11 cellular contexts compared by ENCODE assay signal in the genomic region with DNA sequence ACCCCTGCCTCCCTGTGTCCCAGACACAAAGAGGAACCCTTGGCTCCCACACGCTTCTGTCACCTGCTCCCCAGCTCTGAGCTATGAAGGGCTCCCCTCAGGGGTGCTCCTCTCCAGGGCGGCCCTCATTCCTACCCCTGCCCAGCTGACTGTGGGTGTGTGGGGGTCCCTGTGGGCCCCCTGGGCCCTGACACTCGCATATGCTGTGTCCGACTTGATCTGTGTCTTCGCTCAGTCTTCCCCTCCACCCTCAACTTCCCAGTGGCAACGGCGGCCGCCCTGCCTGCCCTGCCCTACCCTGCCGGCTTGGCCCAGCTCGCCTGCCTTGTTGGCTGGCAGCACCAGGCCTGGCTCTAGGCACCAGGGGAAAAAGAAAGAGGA. TPM values are rescaled to one million over a fixed set of nuclear protein-coding genes. Genes with fewer than 3 reads are reported as not detected.
DNase-seq lines count a peak whose midpoint lies in the region; ATAC-seq and TF ChIP-seq lines count a peak whose summit lies in the region.
"Had no signal": no experiment of that assay in that cellular context is flagged by ENCODE, and none has a peak within 500 bp of the region (broad histone marks: within the 10 kb centered on the region; RNA-seq: fewer than 3 reads in every experiment).

No MANE protein-coding gene starts in this region.

- DNase-seq in activated naive CD4-positive, alpha-beta T cell treated with anti-CD3 and anti-CD28 coated beads for 36 hours: no peak
- DNase-seq in activated naive CD4-positive, alpha-beta T cell treated with anti-CD3 and anti-CD28 coated beads, Interleukin-2, amount 50 U/mL, for 16 hours: no peak
- no peak for DNase-seq in activated naive CD8-positive, alpha-beta T cell treated with anti-CD3 and anti-CD28 coated beads, Interleukin-2, amount 50 U/mL, for 24 hours
- DNase-seq in transverse colon (no peak), NOMO-1 treated with DMSO at 0.1 percent for 48 hours (lab: John Stamatoyannopoulos, UW; ENCODE audit: unreplicated experiment) (no peak), retina (no peak)
- DNase-seq: activated CD8-positive, alpha-beta memory T cell treated with anti-CD3 and anti-CD28 coated beads, Interleukin-2, amount 50 U/mL, for 4 hours; NCI-H2029; SHP77 treated with DMSO at 0.1 percent for 48 hours had no signal

- no peak for ATAC-seq in activated naive CD8-positive, alpha-beta T cell treated with anti-CD3 and anti-CD28 coated beads, Interleukin-2, amount 50 U/mL, for 24 hours
- no peak for ATAC-seq in HG02884 (IDR thresholded peaks at IDR 0.05; ENCODE audit: unreplicated experiment)

- no peaks in the 10 kb centered on the region for H3K9me3 Mint-ChIP-seq in activated naive CD4-positive, alpha-beta T cell treated with anti-CD3 and anti-CD28 coated beads for 36 hours
- H3K9me3 Mint-ChIP-seq in activated naive CD8-positive, alpha-beta T cell treated with anti-CD3 and anti-CD28 coated beads, Interleukin-2, amount 50 U/mL, for 24 hours: no peaks in the 10 kb centered on the region

- no peak overlapping the region for H3K27ac Mint-ChIP-seq in activated naive CD4-positive, alpha-beta T cell treated with anti-CD3 and anti-CD28 coated beads for 36 hours
- no peak overlapping the region for H3K27ac Mint-ChIP-seq in activated naive CD8-positive, alpha-beta T cell treated with anti-CD3 and anti-CD28 coated beads, Interleukin-2, amount 50 U/mL, for 24 hours

- CTCF ChIA-PET in activated naive CD4-positive, alpha-beta T cell treated with anti-CD3 and anti-CD28 coated beads for 36 hours (lab: Charles Lee): interaction anchor here (0.6 to 2.1 kb wide), 2 partner anchors 10 to 435 kb away, joined by 4 to 8 read pairs; no protein-coding TSS in a partner anchor

- TF ChIP-seq EP300 in transverse colon (IDR thresholded peaks at IDR 0.05; ENCODE audit: low read depth): no peak

- in situ Hi-C loops in transverse colon (cut with MboI; ENCODE audit: low pct_ligation_motif_present in 1 of 4, low pct_unique_long_range_greater_than_20kb in 1 of 4, low sequenced_read_pairs in 3 of 4): no loop called here

- H3K9me3 ChIP-seq in mucosa of rectum (ENCODE audit: control insufficient read depth in 2 of 2, low read length in 2 of 2) (no peaks in the 10 kb centered on the region), transverse colon (no peaks in the 10 kb centered on the region)

- 79 to 100% methylated on average over 3 to 10 of the region's 10 CpGs for WGBS in transverse colon (ENCODE audit: low coverage in 1 of 2), 2 donors

- intact Hi-C loops in activated naive CD4-positive, alpha-beta T cell treated with anti-CD3 and anti-CD28 coated beads for 36 hours (cut with micrococcal nuclease): no loop called here
- intact Hi-C loops in transverse colon (cut with DNase I; ENCODE audit: low total_unique reads): no loop called here

- no peaks in the 10 kb centered on the region for H3K36me3 Mint-ChIP-seq in activated naive CD4-positive, alpha-beta T cell treated with anti-CD3 and anti-CD28 coated beads for 36 hours (ENCODE audit: low read depth)
- no peaks in the 10 kb centered on the region for H3K36me3 Mint-ChIP-seq in activated naive CD8-positive, alpha-beta T cell treated with anti-CD3 and anti-CD28 coated beads, Interleukin-2, amount 50 U/mL, for 24 hours (ENCODE audit: low read depth)

- peaks cover 15% of the 10 kb centered on the region for H3K27me3 Mint-ChIP-seq in activated naive CD4-positive, alpha-beta T cell treated with anti-CD3 and anti-CD28 coated beads for 36 hours (ENCODE audit: low read depth)
- peaks cover 24% of the 10 kb centered on the region for H3K27me3 Mint-ChIP-seq in activated naive CD8-positive, alpha-beta T cell treated with anti-CD3 and anti-CD28 coated beads, Interleukin-2, amount 50 U/mL, for 24 hours

- no peak for TF ChIP-seq POLR2A in transverse colon (IDR thresholded peaks at IDR 0.05)

- TF ChIP-seq CTCF in transverse colon (IDR thresholded peaks at IDR 0.05): no peak

- H3K27me3 ChIP-seq in mucosa of rectum (ENCODE audit: control insufficient read depth in 2 of 2, insufficient read depth in 2 of 2, low read length in 2 of 2): no peaks in the 10 kb centered on the region
- H3K27me3 ChIP-seq in transverse colon: no peaks in the 10 kb centered on the region

- peaks cover 12 to 28% of the 10 kb centered on the region in 2 donors for H3K4me1 ChIP-seq in mucosa of rectum (ENCODE audit: control insufficient read depth in 2 of 2, insufficient read depth in 2 of 2, low read length in 2 of 2)
- H3K4me1 ChIP-seq in transverse colon: peaks cover 6 to 39% (median 26%) of the 10 kb centered on the region in 4 donors

- peak overlapping the region; percentile 34 to 63 for H3K27ac ChIP-seq in mucosa of rectum (ENCODE audit: low read depth in 2 of 2, low read length in 2 of 2)
- peak overlapping the region; percentile 76 to 87 (median 81) for H3K27ac ChIP-seq in transverse colon

- H3K4me3 Mint-ChIP-seq in activated naive CD4-positive, alpha-beta T cell treated with anti-CD3 and anti-CD28 coated beads for 36 hours: peak overlapping the region; percentile 63
- H3K4me3 Mint-ChIP-seq in activated naive CD8-positive, alpha-beta T cell treated with anti-CD3 and anti-CD28 coated beads, Interleukin-2, amount 50 U/mL, for 24 hours: peak overlapping the region; percentile 55

- H3K4me1 Mint-ChIP-seq in activated naive CD4-positive, alpha-beta T cell treated with anti-CD3 and anti-CD28 coated beads for 36 hours (ENCODE audit: low read depth): peaks cover 7% of the 10 kb centered on the region
- H3K4me1 Mint-ChIP-seq in activated naive CD8-positive, alpha-beta T cell treated with anti-CD3 and anti-CD28 coated beads, Interleukin-2, amount 50 U/mL, for 24 hours: peaks cover 13% of the 10 kb centered on the region

- H3K36me3 ChIP-seq in mucosa of rectum (ENCODE audit: control insufficient read depth in 2 of 2, insufficient read depth in 2 of 2, low read length in 2 of 2): no peaks in the 10 kb centered on the region
- no peaks in the 10 kb centered on the region for H3K36me3 ChIP-seq in transverse colon

- H3K9ac ChIP-seq in mucosa of rectum (ENCODE audit: low read depth in 1 of 2, low read length in 2 of 2): peak overlapping the region; percentile 32 to 65

- H3K4me3 ChIP-seq in mucosa of rectum (ENCODE audit: low read length in 2 of 2) (peak overlapping the region; percentile 65 to 67), transverse colon (peak overlapping the region; percentile 45 to 60 (median 53))

RNA-seq across cellular contexts. Expression of gene KCNQ4, which starts 1.2 kb away (rescaled TPM):
- total RNA-seq in activated naive CD4-positive, alpha-beta T cell treated with anti-CD3 and anti-CD28 coated beads for 36 hours: under 1 TPM; 0.49 to 0.50 TPM
- 10 to 100 TPM in 1 of 4 donors, 1 to 10 TPM in 3; 3.1 to 33.7 (median 3.6) TPM for total RNA-seq in transverse colon
